Comparison of ENCODE assay signal across 38 cellular contexts in the genomic region with DNA sequence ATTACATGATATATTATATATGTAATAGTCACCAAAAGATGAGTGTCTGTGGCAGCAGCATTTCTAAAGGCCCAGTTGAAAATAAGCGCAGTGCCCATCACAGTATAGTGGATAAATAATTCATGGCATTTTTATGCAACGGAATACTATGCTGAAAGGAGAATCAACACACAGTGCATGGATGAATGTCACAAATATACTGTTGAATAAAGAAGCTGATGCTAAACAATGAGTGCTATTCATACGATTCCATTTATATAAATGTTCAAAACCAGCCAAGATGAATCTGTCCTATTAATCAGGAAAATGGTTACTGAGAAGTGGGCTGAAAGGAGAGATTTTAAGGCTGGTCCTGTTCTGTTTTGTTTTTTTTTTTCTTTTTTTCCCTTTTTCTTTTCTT.
"Had no signal": no experiment of that assay in that cellular context is flagged by ENCODE, and none has a peak within 500 bp of the region (broad histone marks: within the 10 kb centered on the region; RNA-seq: fewer than 3 reads in every experiment).

No MANE protein-coding gene starts in this region.

- H3K27ac ChIP-seq: adrenal gland, ascending aorta, body of pancreas, brain microvascular endothelial cell, breast epithelium, cardiac muscle cell had no signal

- H3K27me3 ChIP-seq: adrenal gland, ascending aorta, body of pancreas, brain microvascular endothelial cell, breast epithelium had no signal

- H3K9me3 Mint-ChIP-seq: activated naive CD4-positive, alpha-beta T cell treated with anti-CD3 and anti-CD28 coated beads, Interleukin-2, amount 10 ng/mL, durations not matched to agents 7 days and 5 days; activated naive CD4-positive, alpha-beta T cell treated with anti-CD3 and anti-CD28 coated beads, Interleukin-2, amount 50 U/mL, for 24 hours; activated naive CD4-positive, alpha-beta T cell treated with anti-CD3 and anti-CD28 coated beads, Interleukin-2, amount 50 U/mL, for 72 hours; activated naive CD8-positive, alpha-beta T cell treated with anti-CD3 and anti-CD28 coated beads for 36 hours; activated T-cell treated with anti-CD3 and anti-CD28 coated beads, Interleukin-2, amount 50 U/mL, for 24 hours; activated T-cell treated with anti-CD3 and anti-CD28 coated beads, Interleukin-2, amount 50 U/mL, for 72 hours; activated T-helper 1 cell treated with anti-CD3 and anti-CD28 coated beads, Interleukin-12 subunit alpha, Interleukin-12 subunit beta, Interleukin-2, Interleukin-4 antibody, amounts not matched to agents 30 ng/mL and 10 ng/mL and 1 ng/mL, durations not matched to agents 14 hours and 24 hours and 36 hours; activated T-helper 2 cell treated with anti-CD3 and anti-CD28 coated beads, Interferon-gamma antibody, Interleukin-2, Interleukin-4, amounts not matched to agents 10 μg/mL and 5 μg/mL and 100 μg/mL, durations not matched to agents 14 hours and 24 hours and 36 hours; central memory CD8-positive, alpha-beta T cell had no signal

- DNase-seq: activated effector memory CD4-positive, alpha-beta T cell treated with anti-CD3 and anti-CD28 coated beads, Interleukin-2, amount 50 U/mL, for 16 hours; activated effector memory CD4-positive, alpha-beta T cell treated with Interleukin-2 at 50 U/mL for 16 hours; activated gamma-delta T cell; activated gamma-delta T cell treated with Interleukin-2 at 50 U/mL for 16 hours; activated naive CD4-positive, alpha-beta T cell; activated naive CD4-positive, alpha-beta T cell treated with anti-CD3 and anti-CD28 coated beads for 36 hours; activated naive CD4-positive, alpha-beta T cell treated with anti-CD3 and anti-CD28 coated beads, Interleukin-2, amount 10 ng/mL, durations not matched to agents 7 days and 5 days; activated naive CD4-positive, alpha-beta T cell treated with anti-CD3 and anti-CD28 coated beads, Interleukin-2, amount 50 U/mL, for 16 hours; activated naive CD4-positive, alpha-beta T cell treated with Interleukin-2 at 50 U/mL for 16 hours; activated naive CD8-positive, alpha-beta T cell treated with anti-CD3 and anti-CD28 coated beads for 36 hours; activated naive CD8-positive, alpha-beta T cell treated with anti-CD3 and anti-CD28 coated beads, Interleukin-2, amount 10 ng/mL, durations not matched to agents 7 days and 5 days; activated T-cell treated with anti-CD3 and anti-CD28 coated beads for 4 hours; activated T-cell treated with anti-CD3 and anti-CD28 coated beads, Interleukin-2, amount 50 U/mL, for 1 hour; activated T-cell treated with anti-CD3 and anti-CD28 coated beads, Interleukin-2, amount 50 U/mL, for 24 hours; activated T-cell treated with anti-CD3 and anti-CD28 coated beads, Interleukin-2, amount 50 U/mL, for 4 hours; activated T-cell treated with anti-CD3 and anti-CD28 coated beads, Interleukin-2, amount 50 U/mL, for 48 hours; activated T-cell treated with anti-CD3 and anti-CD28 coated beads, Interleukin-2, amount 50 U/mL, for 72 hours; adrenal gland; amniotic stem cell; amygdala; anterior cingulate cortex; aorta; body of pancreas; brain microvascular endothelial cell; caudate nucleus; central memory CD4-positive, alpha-beta T cell; cerebellar nuclear complex had no signal

- H3K27ac Mint-ChIP-seq: activated naive CD4-positive, alpha-beta T cell treated with anti-CD3 and anti-CD28 coated beads for 36 hours; activated naive CD4-positive, alpha-beta T cell treated with anti-CD3 and anti-CD28 coated beads, Interleukin-2, amount 10 ng/mL, durations not matched to agents 7 days and 5 days; activated naive CD4-positive, alpha-beta T cell treated with anti-CD3 and anti-CD28 coated beads, Interleukin-2, amount 50 U/mL, for 24 hours; activated naive CD4-positive, alpha-beta T cell treated with anti-CD3 and anti-CD28 coated beads, Interleukin-2, amount 50 U/mL, for 72 hours; activated naive CD8-positive, alpha-beta T cell; activated naive CD8-positive, alpha-beta T cell treated with anti-CD3 and anti-CD28 coated beads for 36 hours; activated naive CD8-positive, alpha-beta T cell treated with anti-CD3 and anti-CD28 coated beads, Interleukin-2, amount 10 ng/mL, durations not matched to agents 7 days and 5 days; activated T-cell treated with anti-CD3 and anti-CD28 coated beads, Interleukin-2, amount 50 U/mL, for 24 hours; activated T-cell treated with anti-CD3 and anti-CD28 coated beads, Interleukin-2, amount 50 U/mL, for 72 hours; activated T-helper 1 cell treated with anti-CD3 and anti-CD28 coated beads, Interleukin-12 subunit alpha, Interleukin-12 subunit beta, Interleukin-2, Interleukin-4 antibody, amounts not matched to agents 30 ng/mL and 10 ng/mL and 1 ng/mL, durations not matched to agents 14 hours and 24 hours and 36 hours; activated T-helper 17 cell treated with anti-CD3 and anti-CD28 coated beads, Interleukin-2, amount 50 U/mL, for 72 hours; activated T-helper 2 cell treated with anti-CD3 and anti-CD28 coated beads, Interferon-gamma antibody, Interleukin-2, Interleukin-4, amounts not matched to agents 10 μg/mL and 5 μg/mL and 100 μg/mL, durations not matched to agents 14 hours and 24 hours and 36 hours; brain had no signal

- H3K4me1 Mint-ChIP-seq: activated T-helper 17 cell treated with anti-CD3 and anti-CD28 coated beads, Interleukin-2, amount 50 U/mL, for 72 hours; brain; central memory CD8-positive, alpha-beta T cell had no signal

- H3K4me1 ChIP-seq: adrenal gland, ascending aorta, body of pancreas, breast epithelium had no signal

- H3K4me3 Mint-ChIP-seq: activated naive CD4-positive, alpha-beta T cell treated with anti-CD3 and anti-CD28 coated beads for 36 hours; activated naive CD4-positive, alpha-beta T cell treated with anti-CD3 and anti-CD28 coated beads, Interleukin-2, amount 10 ng/mL, durations not matched to agents 7 days and 5 days; activated naive CD4-positive, alpha-beta T cell treated with anti-CD3 and anti-CD28 coated beads, Interleukin-2, amount 50 U/mL, for 24 hours; activated naive CD8-positive, alpha-beta T cell; activated naive CD8-positive, alpha-beta T cell treated with anti-CD3 and anti-CD28 coated beads for 36 hours; activated naive CD8-positive, alpha-beta T cell treated with anti-CD3 and anti-CD28 coated beads, Interleukin-2, amount 10 ng/mL, durations not matched to agents 7 days and 5 days; activated T-cell treated with anti-CD3 and anti-CD28 coated beads, Interleukin-2, amount 50 U/mL, for 24 hours; activated T-cell treated with anti-CD3 and anti-CD28 coated beads, Interleukin-2, amount 50 U/mL, for 4 hours; activated T-cell treated with anti-CD3 and anti-CD28 coated beads, Interleukin-2, amount 50 U/mL, for 72 hours; activated T-helper 1 cell treated with anti-CD3 and anti-CD28 coated beads, Interleukin-12 subunit alpha, Interleukin-12 subunit beta, Interleukin-2, Interleukin-4 antibody, amounts not matched to agents 30 ng/mL and 10 ng/mL and 1 ng/mL, durations not matched to agents 14 hours and 24 hours and 36 hours; activated T-helper 17 cell treated with anti-CD3 and anti-CD28 coated beads, Interleukin-2, amount 50 U/mL, for 72 hours; brain; central memory CD8-positive, alpha-beta T cell had no signal

- H3K36me3 ChIP-seq: adrenal gland, ascending aorta, brain microvascular endothelial cell, breast epithelium, cardiac muscle cell had no signal

- H3K9me3 ChIP-seq: adrenal gland, ascending aorta, body of pancreas, breast epithelium had no signal

- ATAC-seq: activated naive CD4-positive, alpha-beta T cell treated with anti-CD3 and anti-CD28 coated beads, Interleukin-2, amount 50 U/mL, for 72 hours; activated T-cell treated with anti-CD3 and anti-CD28 coated beads, Interleukin-2, amount 50 U/mL, for 4 hours; activated T-cell treated with anti-CD3 and anti-CD28 coated beads, Interleukin-2, amount 50 U/mL, for 72 hours; activated T-helper 17 cell treated with anti-CD3 and anti-CD28 coated beads, Interleukin-2, amount 50 U/mL, for 72 hours; body of pancreas had no signal

- H3K36me3 Mint-ChIP-seq: activated naive CD4-positive, alpha-beta T cell treated with anti-CD3 and anti-CD28 coated beads, Interleukin-2, amount 10 ng/mL, durations not matched to agents 7 days and 5 days; activated naive CD4-positive, alpha-beta T cell treated with anti-CD3 and anti-CD28 coated beads, Interleukin-2, amount 50 U/mL, for 24 hours; activated naive CD4-positive, alpha-beta T cell treated with anti-CD3 and anti-CD28 coated beads, Interleukin-2, amount 50 U/mL, for 72 hours; activated naive CD8-positive, alpha-beta T cell; activated naive CD8-positive, alpha-beta T cell treated with anti-CD3 and anti-CD28 coated beads for 36 hours; activated naive CD8-positive, alpha-beta T cell treated with anti-CD3 and anti-CD28 coated beads, Interleukin-2, amount 10 ng/mL, durations not matched to agents 7 days and 5 days; brain had no signal

- H3K4me3 ChIP-seq: adrenal gland, ascending aorta, body of pancreas, breast epithelium, cardiac muscle cell had no signal
